In genomic region chr3:37052860-37053259, GRCh38 we compare ENCODE assay signal across 17 cellular contexts. TPM values are rescaled to one million over a fixed set of nuclear protein-coding genes. Genes with fewer than 3 reads are reported as not detected.
A peak's percentile ranks its signal among the peaks of the same experiment; 100 is the strongest.
DNase-seq lines count a peak whose midpoint lies in the region; ATAC-seq and TF ChIP-seq lines count a peak whose summit lies in the region.
"Had no signal": no experiment of that assay in that cellular context is flagged by ENCODE, and none has a peak within 500 bp of the region (broad histone marks: within the 10 kb centered on the region; RNA-seq: fewer than 3 reads in every experiment).

No MANE protein-coding gene starts in this region.

- H3K27me3 ChIP-seq in right lobe of liver (no peaks in the 10 kb centered on the region), vagina (no peaks in the 10 kb centered on the region), testis (no peaks in the 10 kb centered on the region)
- H3K27me3 ChIP-seq: ovary, Peyer's patch had no signal

- no peak overlapping the region for H3K4me3 ChIP-seq in right lobe of liver
- H3K4me3 ChIP-seq in vagina = no peak overlapping the region
- H3K4me3 ChIP-seq in testis = no peak overlapping the region
- H3K4me3 ChIP-seq: K562, ovary, Peyer's patch had no signal

- H3K4me1 ChIP-seq in right lobe of liver (peaks cover 0 to 14% (median 5%) of the 10 kb centered on the region in 4 donors), vagina (peaks cover 45% of the 10 kb centered on the region), testis (no peaks in the 10 kb centered on the region)

- DNase-seq in Right ventricle myocardium inferior (ENCODE audit: missing footprints) = no peak
- DNase-seq in left cardiac atrium = no peak
- no peak for DNase-seq in caudate nucleus (lab: John Stamatoyannopoulos, UW)
- DNase-seq in right lobe of liver = no peak
- no peak for DNase-seq in vagina (ENCODE audit: extremely low spot score in 2 of 2)
- DNase-seq in testis = no peak
- DNase-seq in activated CD4-positive, CD25-positive, alpha-beta regulatory T cell (lab: John Stamatoyannopoulos, UW) = no peak
- DNase-seq in HCEC 1CT = no peak
- DNase-seq: activated CD4-positive, alpha-beta T cell treated with anti-CD3 and anti-CD28 coated beads, Interleukin-2, amount 50 U/mL, for 1 hour; activated T-cell treated with anti-CD3 and anti-CD28 coated beads, Interleukin-2, amount 50 U/mL, for 48 hours; DND-41; H9; NCI-H1092; NCI-H69; ovary; Peyer's patch had no signal

- H3K27ac ChIP-seq in caudate nucleus (ENCODE audit: low read depth, low read length) = peak overlapping the region; percentile 58
- H3K27ac ChIP-seq in right lobe of liver = peak overlapping the region in 2 of 3 donors; percentile 10 to 60
- peak overlapping the region; percentile 57 for H3K27ac ChIP-seq in vagina
- no peak overlapping the region for H3K27ac ChIP-seq in testis
- H3K27ac ChIP-seq: ovary had no signal

- TF ChIP-seq CTCF in right lobe of liver (IDR thresholded peaks at IDR 0.05) (no peak), vagina (IDR thresholded peaks at IDR 0.05) (no peak), testis (IDR thresholded peaks at IDR 0.05) (no peak)

- TF ChIP-seq POLR2A in right lobe of liver (IDR thresholded peaks at IDR 0.05) (no peak), vagina (IDR thresholded peaks at IDR 0.05) (no peak), testis (IDR thresholded peaks at IDR 0.05) (no peak)

- ATAC-seq in Right ventricle myocardium inferior = peak; percentile 33
- ATAC-seq in left cardiac atrium = no peak
- peak; percentile 73 to 87 (median 82) for ATAC-seq in right lobe of liver

- intact Hi-C loops in Right ventricle myocardium inferior (cut with DNase I) (loop anchor here (5.0 to 10.0 kb wide), 3 partner anchors 36 to 162 kb away; partner anchors contain the start of genes EPM2AIP1 and MLH1), left cardiac atrium (cut with DNase I) (no loop called here), right lobe of liver (cut with DNase I) (no loop called here), vagina (cut with DNase I) (no loop called here), testis (cut with DNase I; ENCODE audit: low total_unique reads) (no loop called here)

- H3K9me3 ChIP-seq in right lobe of liver (no peaks in the 10 kb centered on the region), vagina (no peaks in the 10 kb centered on the region), testis (no peaks in the 10 kb centered on the region)
- H3K9me3 ChIP-seq: ovary, Peyer's patch had no signal

- H3K36me3 ChIP-seq in right lobe of liver (peaks cover 3 to 60% (median 23%) of the 10 kb centered on the region in 4 donors), vagina (peaks cover 0 to 43% of the 10 kb centered on the region in 2 donors), testis (ENCODE audit: low read depth, missing control alignments) (no peaks in the 10 kb centered on the region)
- H3K36me3 ChIP-seq: ovary had no signal

RNA-seq across cellular contexts. Expression of gene MLH1, which starts 59.5 kb away (rescaled TPM):
- 49.3 TPM for total RNA-seq in Right ventricle myocardium inferior
- total RNA-seq in left cardiac atrium = 10 to 100 TPM; 31.6 to 31.9 TPM
- total RNA-seq in right lobe of liver = 10 to 100 TPM; 13.1 to 23.2 (median 15.3) TPM
- total RNA-seq in vagina = 61.6 TPM
- total RNA-seq in testis = 10 to 100 TPM; 57.1 to 90.2 TPM
- 64.4 TPM for polyA plus RNA-seq in testis (ENCODE audit: insufficient read depth, low read depth, low replicate concordance)

RNA-seq across cellular contexts. Expression of gene EPM2AIP1, which starts 59.9 kb away (rescaled TPM):
- total RNA-seq in Right ventricle myocardium inferior (19.8 TPM), left cardiac atrium (10 to 100 TPM; 15.3 to 17.1 TPM), right lobe of liver (1 to 10 TPM; 4.5 to 8.9 (median 6.1) TPM), vagina (10.8 TPM), testis (10 to 100 TPM; 17.4 to 23.5 TPM)
- polyA plus RNA-seq in testis (ENCODE audit: insufficient read depth, low read depth, low replicate concordance) = 13.1 TPM

Comparison
In these comparisons a context has a peak if more than half of its experiments do, and no peak if none do; other contexts are left out.
1. ATAC-seq: peak in Right ventricle myocardium inferior (single experiment) and right lobe of liver (4 of 4); none in left cardiac atrium (0 of 2).
2. H3K27ac ChIP-seq: peak in caudate nucleus (single experiment), right lobe of liver (2 of 3) and vagina (single experiment); none in testis (0 of 2).